8 cellular contexts compared by ENCODE assay signal in the genomic region with DNA sequence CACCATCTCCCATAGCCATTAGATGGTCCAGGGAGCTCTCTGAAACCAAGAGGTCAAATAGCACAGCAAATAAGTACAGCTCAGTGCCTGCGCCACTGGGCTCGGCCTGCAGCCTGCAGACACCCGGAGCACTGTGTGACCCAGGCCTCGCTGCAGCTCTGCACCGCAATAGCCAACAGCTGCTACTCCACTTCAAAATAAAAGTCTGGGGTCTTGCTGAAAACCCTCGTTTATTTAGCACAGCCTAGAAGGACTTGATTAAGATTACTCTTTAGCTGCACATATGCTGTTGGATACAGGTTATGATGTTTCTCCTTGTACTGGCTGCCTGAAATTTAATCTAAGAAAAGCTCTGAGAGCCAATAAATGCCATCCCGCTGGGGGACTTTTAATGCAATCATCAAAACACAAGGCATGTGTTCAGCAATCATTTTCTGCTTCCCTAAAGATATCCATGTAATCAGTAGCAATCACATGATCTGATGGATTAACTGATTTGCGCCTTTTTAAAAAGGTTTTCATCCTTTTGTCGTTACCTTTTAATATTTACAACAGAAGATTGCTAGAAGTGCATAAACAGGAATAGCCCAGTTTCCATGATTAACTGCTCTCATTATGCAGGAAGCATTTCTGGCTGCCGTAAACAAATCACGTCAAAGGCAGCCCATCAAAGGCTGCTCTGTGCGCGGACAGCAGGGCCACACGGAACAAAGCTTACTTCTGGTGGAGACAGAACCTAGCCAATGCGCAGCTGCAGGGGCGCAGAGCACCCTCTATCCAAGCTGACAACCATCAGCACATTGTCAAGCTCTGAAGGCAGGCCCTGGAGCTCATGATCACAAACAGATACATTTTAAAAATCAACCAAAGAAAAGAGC. TPM values are rescaled to one million over a fixed set of nuclear protein-coding genes. Genes with fewer than 3 reads are reported as not detected.
DNase-seq lines count a peak whose midpoint lies in the region; TF ChIP-seq lines count a peak whose summit lies in the region.

No MANE protein-coding gene starts in this region.

- peaks cover 23% of the 10 kb centered on the region for H3K79me2 ChIP-seq in Loucy (ENCODE audit: insufficient read depth, low read length)

- H3K9me3 Mint-ChIP-seq in T-helper 1 cell treated with Interleukin-12 subunit alpha and Interleukin-12 subunit beta and Interleukin-4 antibody, amounts not matched to agents 30 μg/mL and 1 μg/mL, for 36 hours, result no peaks in the 10 kb centered on the region
- H3K9me3 Mint-ChIP-seq in dendritic cell treated with granulocyte-macrophage colony-stimulating factor and Interleukin-4, amounts not matched to agents 40 ng/mL and 50 ng/mL, for 4 days, result no peaks in the 10 kb centered on the region

- H2AFZ ChIP-seq in Loucy (ENCODE audit: low read length), result peak overlapping the region; percentile 74

- H3K4me1 Mint-ChIP-seq in T-helper 1 cell treated with Interleukin-12 subunit alpha and Interleukin-12 subunit beta and Interleukin-4 antibody, amounts not matched to agents 30 μg/mL and 1 μg/mL, for 36 hours (ENCODE audit: low read depth), result peaks cover 12% of the 10 kb centered on the region
- H3K4me1 Mint-ChIP-seq in dendritic cell treated with granulocyte-macrophage colony-stimulating factor and Interleukin-4, amounts not matched to agents 40 ng/mL and 50 ng/mL, for 4 days (ENCODE audit: low read depth), result peaks cover 29% of the 10 kb centered on the region

- DNase-seq in T-helper 1 cell (no peak), HAP-1 (ENCODE audit: low spot score in 2 of 2) (peak; percentile 75 to 80), SK-N-DZ (ENCODE audit: low spot score) (peak; percentile 98), kidney glomerular epithelial cell (lab: John Stamatoyannopoulos, UW) (peak; percentile 32), smooth muscle cell of the brain vasculature (ENCODE audit: low read depth, low spot score) (peak; percentile 50)

- TF ChIP-seq CTCF in Loucy (conservative IDR thresholded peaks at IDR 0.05; ENCODE audit: low read length), result no peak

- no peaks in the 10 kb centered on the region for H3K36me3 ChIP-seq in HAP-1 (replicated peaks)
- no peaks in the 10 kb centered on the region for H3K36me3 ChIP-seq in Loucy (ENCODE audit: insufficient read depth, low read length)

- peak overlapping the region; percentile 77 for H3K4me2 ChIP-seq in Loucy (ENCODE audit: low read depth, low read length, poor library complexity, severe bottlenecking)

- H3K9me3 ChIP-seq in HAP-1 (no peaks in the 10 kb centered on the region), Loucy (ENCODE audit: insufficient read depth, low read depth, low read length) (no peaks in the 10 kb centered on the region)

- peak overlapping the region; percentile 58 for H3K9ac ChIP-seq in Loucy (ENCODE audit: low read depth, low read length, poor library complexity, severe bottlenecking)

- no peaks in the 10 kb centered on the region for H3K27me3 Mint-ChIP-seq in T-helper 1 cell treated with Interleukin-12 subunit alpha and Interleukin-12 subunit beta and Interleukin-4 antibody, amounts not matched to agents 30 μg/mL and 1 μg/mL, for 36 hours (ENCODE audit: low read depth)
- H3K27me3 Mint-ChIP-seq in dendritic cell treated with granulocyte-macrophage colony-stimulating factor and Interleukin-4, amounts not matched to agents 40 ng/mL and 50 ng/mL, for 4 days, result no peaks in the 10 kb centered on the region

- H3K4me3 Mint-ChIP-seq in T-helper 1 cell treated with Interleukin-12 subunit alpha and Interleukin-12 subunit beta and Interleukin-4 antibody, amounts not matched to agents 30 μg/mL and 1 μg/mL, for 36 hours, result peak overlapping the region; percentile 20
- H3K4me3 Mint-ChIP-seq in dendritic cell treated with granulocyte-macrophage colony-stimulating factor and Interleukin-4, amounts not matched to agents 40 ng/mL and 50 ng/mL, for 4 days, result peak overlapping the region; percentile 73

- H3K36me3 Mint-ChIP-seq in T-helper 1 cell treated with Interleukin-12 subunit alpha and Interleukin-12 subunit beta and Interleukin-4 antibody, amounts not matched to agents 30 μg/mL and 1 μg/mL, for 36 hours (ENCODE audit: low read depth), result no peaks in the 10 kb centered on the region
- peaks cover 16% of the 10 kb centered on the region for H3K36me3 Mint-ChIP-seq in dendritic cell treated with granulocyte-macrophage colony-stimulating factor and Interleukin-4, amounts not matched to agents 40 ng/mL and 50 ng/mL, for 4 days (ENCODE audit: low read depth)

- peaks cover 7% of the 10 kb centered on the region for H4K20me1 ChIP-seq in Loucy (ENCODE audit: insufficient read depth, low read length, poor library complexity, severe bottlenecking)

- in situ Hi-C loops in HAP-1 (cut with MboI; ENCODE audit: low sequenced_read_pairs), result no loop called here

- peak overlapping the region; percentile 22 for H3K4me3 ChIP-seq in HAP-1
- H3K4me3 ChIP-seq in Loucy (ENCODE audit: low read length, poor library complexity, severe bottlenecking), result peak overlapping the region; percentile 66

- no peaks in the 10 kb centered on the region for H3K27me3 ChIP-seq in HAP-1 (ENCODE audit: low read depth)
- no peaks in the 10 kb centered on the region for H3K27me3 ChIP-seq in Loucy (ENCODE audit: insufficient read depth, low read length, poor library complexity, severe bottlenecking)

- H3K4me1 ChIP-seq in HAP-1 (peaks cover 20% of the 10 kb centered on the region), Loucy (ENCODE audit: insufficient read depth, low read length, poor library complexity, severe bottlenecking) (peaks cover 31% of the 10 kb centered on the region)

- H3K9me2 ChIP-seq in Loucy (replicated peaks; ENCODE audit: low read depth, low read length), result no peaks in the 10 kb centered on the region

- no peaks in the 10 kb centered on the region for H3F3A ChIP-seq in Loucy (ENCODE audit: low read depth)

- H3K27ac Mint-ChIP-seq in T-helper 1 cell treated with Interleukin-12 subunit alpha and Interleukin-12 subunit beta and Interleukin-4 antibody, amounts not matched to agents 30 μg/mL and 1 μg/mL, for 36 hours, result peak overlapping the region; percentile 28
- peak overlapping the region; percentile 74 for H3K27ac Mint-ChIP-seq in dendritic cell treated with granulocyte-macrophage colony-stimulating factor and Interleukin-4, amounts not matched to agents 40 ng/mL and 50 ng/mL, for 4 days

- intact Hi-C loops in dendritic cell treated with granulocyte-macrophage colony-stimulating factor and Interleukin-4, amounts not matched to agents 40 ng/mL and 50 ng/mL, for 4 days (cut with micrococcal nuclease), result no loop called here

RNA-seq across cellular contexts. Expression of a gene that starts 58.8 kb away (rescaled TPM):
- polyA plus RNA-seq in SK-N-DZ (2014; cell fraction: cytosol; rRNA removed), result 49.0 and 62.3 TPM in 2 replicates
- polyA plus RNA-seq in SK-N-DZ (2014; cell fraction: nucleus; rRNA removed), result 182 and 220 TPM in 2 replicates

Comparison
In these comparisons a context has a peak if more than half of its experiments do, and no peak if none do; other contexts are left out.
1. DNase-seq: peak in HAP-1 (2 of 2), SK-N-DZ (single experiment), kidney glomerular epithelial cell (single experiment) and smooth muscle cell of the brain vasculature (single experiment); none in T-helper 1 cell (0 of 5).